18 cellular contexts compared by ENCODE assay signal in genomic region chr11:44848203-44848962, GRCh38.
"Had no signal": no experiment of that assay in that cellular context is flagged by ENCODE, and none has a peak within 500 bp of the region (broad histone marks: within the 10 kb centered on the region; RNA-seq: fewer than 3 reads in every experiment).

No MANE protein-coding gene starts in this region.

- H3K4me3 ChIP-seq: right atrium auricular region, skin epidermis, tibial nerve, uterus had no signal

- H3K27ac ChIP-seq: right atrium auricular region, skin epidermis, tibial nerve, uterus, WERI-Rb-1 had no signal

- H3K27me3 Mint-ChIP-seq: activated CD4-positive, alpha-beta memory T cell treated with anti-CD3 and anti-CD28 coated beads for 36 hours; T-helper 17 cell had no signal

- H3K36me3 ChIP-seq: right atrium auricular region, uterus had no signal

- H3K9me3 ChIP-seq: uterus had no signal

- ATAC-seq: activated CD4-positive, alpha-beta T cell treated with anti-CD3 and anti-CD28 coated beads for 36 hours; activated CD8-positive, alpha-beta memory T cell treated with anti-CD3 and anti-CD28 coated beads, Interleukin-2, amount 10 ng/mL, durations not matched to agents 7 days and 5 days; esophagus mucosa; T-helper 17 cell had no signal

- H3K4me3 Mint-ChIP-seq: activated CD4-positive, alpha-beta memory T cell treated with anti-CD3 and anti-CD28 coated beads for 36 hours; activated CD4-positive, alpha-beta T cell treated with anti-CD3 and anti-CD28 coated beads for 36 hours; activated CD8-positive, alpha-beta memory T cell treated with anti-CD3 and anti-CD28 coated beads, Interleukin-2, amount 10 ng/mL, durations not matched to agents 7 days and 5 days; T-helper 17 cell had no signal

- H3K27ac Mint-ChIP-seq: activated CD4-positive, alpha-beta memory T cell treated with anti-CD3 and anti-CD28 coated beads for 36 hours; activated CD4-positive, alpha-beta T cell treated with anti-CD3 and anti-CD28 coated beads for 36 hours; activated CD8-positive, alpha-beta memory T cell treated with anti-CD3 and anti-CD28 coated beads, Interleukin-2, amount 10 ng/mL, durations not matched to agents 7 days and 5 days; T-helper 17 cell had no signal

- H3K27me3 ChIP-seq: right atrium auricular region, tibial nerve, uterus had no signal

- H3K4me1 Mint-ChIP-seq: activated CD4-positive, alpha-beta T cell treated with anti-CD3 and anti-CD28 coated beads for 36 hours; activated CD8-positive, alpha-beta memory T cell treated with anti-CD3 and anti-CD28 coated beads, Interleukin-2, amount 10 ng/mL, durations not matched to agents 7 days and 5 days had no signal

- DNase-seq: activated CD4-positive, alpha-beta memory T cell treated with anti-CD3 and anti-CD28 coated beads for 36 hours; activated CD4-positive, alpha-beta T cell treated with anti-CD3 and anti-CD28 coated beads for 36 hours; activated CD8-positive, alpha-beta memory T cell treated with anti-CD3 and anti-CD28 coated beads, Interleukin-2, amount 10 ng/mL, durations not matched to agents 7 days and 5 days; activated effector memory CD4-positive, alpha-beta T cell treated with Interleukin-2 at 50 U/mL for 16 hours; activated naive CD4-positive, alpha-beta T cell treated with anti-CD3 and anti-CD28 coated beads, Interleukin-2, amount 50 U/mL, for 16 hours; activated T-cell treated with anti-CD3 and anti-CD28 coated beads, Interleukin-2, amount 50 U/mL, for 1 hour; kidney glomerular epithelial cell; stimulated activated CD4-positive, alpha-beta T cell treated with anti-CD3 and anti-CD28 coated beads, Interleukin-15, amount 100 ng/mL, for 24 hours; stimulated activated CD4-positive, alpha-beta T cell treated with anti-CD3 and anti-CD28 coated beads, Interleukin-4, amount 100 ng/mL, for 1 hour; stimulated activated naive CD4-positive, alpha-beta T cell; substantia nigra; T-helper 17 cell; uterus; WERI-Rb-1 had no signal
